ENCODE assay signal across 8 cellular contexts in genomic region chr9:137114613-137115393, GRCh38. TPM values are rescaled to one million over a fixed set of nuclear protein-coding genes. Genes with fewer than 3 reads are reported as not detected.
DNase-seq lines count a peak whose midpoint lies in the region; ATAC-seq lines count a peak whose summit lies in the region.

Gene DPP7 (minus strand): TSS chr9:137114733. CDS start chr9:137114713, 20 bp downstream.

- peak within 1 kb of the TSS; percentile 58 for H3K27ac ChIP-seq in KOPT-K1 (ENCODE audit: low read depth, low read length, poor library complexity, severe bottlenecking)
- H3K27ac ChIP-seq in iPS DF 6.9 (ENCODE audit: low read length): no peak within 1 kb of the TSS

- H3K9ac ChIP-seq in skeletal muscle satellite cell (ENCODE audit: low read depth, low read length): peak within 1 kb of the TSS; percentile 50

- peak; percentile 48 for ATAC-seq in GM21367 (IDR thresholded peaks at IDR 0.05; ENCODE audit: unreplicated experiment)

- H3K4me1 ChIP-seq in iPS DF 6.9 (ENCODE audit: control insufficient read depth, insufficient read depth, low read length) (no peaks in the 10 kb centered on the region; the same call in 1 of the 2 replicates), skeletal muscle satellite cell (ENCODE audit: control insufficient read depth, insufficient read depth, low read length) (peaks cover 7% of the 10 kb centered on the region)

- DNase-seq in COR-L47 (lab: John Stamatoyannopoulos, UW) (peak; percentile 43), T-helper 22 cell (ENCODE audit: low read depth) (peak; percentile 69), astrocyte of the hippocampus (ENCODE audit: low read depth, low spot score) (peak; percentile 69), iPS DF 6.9 (ENCODE audit: low read depth, low spot score) (no peak), iPS-NIHi7 (ENCODE audit: extremely low spot score) (no peak)

- H3K4me2 ChIP-seq in skeletal muscle satellite cell (ENCODE audit: low read length): peak within 1 kb of the TSS; percentile 89

- no peaks in the 10 kb centered on the region for H3K9me3 ChIP-seq in KOPT-K1 (ENCODE audit: insufficient read depth, low read length, poor library complexity, severe bottlenecking)
- no peaks in the 10 kb centered on the region for H3K9me3 ChIP-seq in iPS DF 6.9 (ENCODE audit: control insufficient read depth, insufficient read depth, low read length)
- no peaks in the 10 kb centered on the region for H3K9me3 ChIP-seq in skeletal muscle satellite cell (replicated peaks; ENCODE audit: low read length)

- H3K27me3 ChIP-seq in iPS DF 6.9 (ENCODE audit: control insufficient read depth, insufficient read depth, low read length) (peaks cover 11% of the 10 kb centered on the region; the same call in 1 of the 2 replicates), skeletal muscle satellite cell (ENCODE audit: control insufficient read depth, insufficient read depth, low read length) (no peaks in the 10 kb centered on the region)

- WGBS in iPS DF 6.9 (ENCODE audit: insufficient coverage, insufficient read length): no CpG with 5 or more reads among the region's 70 CpGs

- H3K4me3 ChIP-seq in iPS DF 6.9 (ENCODE audit: low read length) (peak within 1 kb of the TSS; percentile 12; the same call in 1 of the 2 replicates), skeletal muscle satellite cell (ENCODE audit: low read length) (peak within 1 kb of the TSS; percentile 71)

- H3K36me3 ChIP-seq in KOPT-K1 (ENCODE audit: insufficient read depth, low read length) (peaks cover 25% of the 10 kb centered on the region; the same call in 1 of the 2 replicates), iPS DF 6.9 (ENCODE audit: control insufficient read depth, insufficient read depth, low read length) (no peaks in the 10 kb centered on the region), skeletal muscle satellite cell (ENCODE audit: insufficient read depth, low read length) (peaks cover 11% of the 10 kb centered on the region)

RNA-seq across cellular contexts. Expression of gene DPP7, which starts in this region (rescaled TPM):
- 62.6 and 70.3 TPM in 2 replicates for total RNA-seq in skeletal muscle satellite cell (2012; rRNA removed)

Comparison
In these comparisons a context has a peak if more than half of its experiments do, and no peak if none do; other contexts are left out.
1. DNase-seq: peak in COR-L47 (single experiment), T-helper 22 cell (single experiment) and astrocyte of the hippocampus (single experiment); none in iPS DF 6.9 (single experiment) and iPS-NIHi7 (single experiment).